Comparison of ENCODE assay signal across 33 cellular contexts in genomic region chr14:71638523-71639196, GRCh38.
DNase-seq lines count a peak whose midpoint lies in the region; ATAC-seq and TF ChIP-seq lines count a peak whose summit lies in the region.
"Had no signal": no experiment of that assay in that cellular context is flagged by ENCODE, and none has a peak within 500 bp of the region (broad histone marks: within the 10 kb centered on the region; RNA-seq: fewer than 3 reads in every experiment).

No MANE protein-coding gene starts in this region.

- peak overlapping the region; percentile 31 for H3K27ac Mint-ChIP-seq in HFFc6
- H3K27ac Mint-ChIP-seq in activated CD4-positive, alpha-beta T cell treated with anti-CD3 and anti-CD28 coated beads for 36 hours, result no peak overlapping the region
- H3K27ac Mint-ChIP-seq: activated naive CD8-positive, alpha-beta T cell treated with anti-CD3 and anti-CD28 coated beads, Interleukin-2, amount 10 ng/mL, durations not matched to agents 7 days and 5 days; CD8-positive, alpha-beta T cell; neural progenitor cell; progenitor cell of endocrine pancreas had no signal

- dilution Hi-C loops in mammary epithelial cell (cut with HindIII; ENCODE audit: low sequenced_read_pairs), result no loop called here

- peaks cover 32% of the 10 kb centered on the region for H3K4me1 Mint-ChIP-seq in HFFc6 (ENCODE audit: low read depth)
- peaks cover 8% of the 10 kb centered on the region for H3K4me1 Mint-ChIP-seq in activated CD4-positive, alpha-beta T cell treated with anti-CD3 and anti-CD28 coated beads for 36 hours
- H3K4me1 Mint-ChIP-seq: neural progenitor cell had no signal

- H3K36me3 Mint-ChIP-seq in HFFc6 (ENCODE audit: low read depth), result peaks cover 81% of the 10 kb centered on the region
- peaks cover 41% of the 10 kb centered on the region for H3K36me3 Mint-ChIP-seq in activated CD4-positive, alpha-beta T cell treated with anti-CD3 and anti-CD28 coated beads for 36 hours (ENCODE audit: low read depth)

- H2AFZ ChIP-seq in ACC112 (ENCODE audit: low read length, unreplicated experiment) (no peak overlapping the region), mammary epithelial cell (ENCODE audit: low read depth, low read length) (no peak overlapping the region)
- H2AFZ ChIP-seq: neural progenitor cell had no signal

- H3K27ac ChIP-seq in ACC112 (ENCODE audit: low read depth, low read length) (peak overlapping the region; percentile 29; the same call in 1 of the 2 replicates), mammary epithelial cell (ENCODE audit: insufficient read depth, low read depth, low read length) (no peak overlapping the region), WERI-Rb-1 (no peak overlapping the region)
- H3K27ac ChIP-seq: A549, HL-60, KMS-11, left ventricle myocardium inferior, neural progenitor cell, right lobe of liver, tibial nerve had no signal

- H3K36me3 ChIP-seq in ACC112 (ENCODE audit: insufficient read depth, low read length) (peaks cover 12% of the 10 kb centered on the region), mammary epithelial cell (ENCODE audit: insufficient read depth, low read length) (no peaks in the 10 kb centered on the region), WERI-Rb-1 (no peaks in the 10 kb centered on the region)
- H3K36me3 ChIP-seq: BE2C, right lobe of liver had no signal

- no peaks in the 10 kb centered on the region for H3K79me2 ChIP-seq in ACC112 (ENCODE audit: control insufficient read depth, insufficient read depth, low read length, unreplicated experiment)
- H3K79me2 ChIP-seq in mammary epithelial cell (ENCODE audit: insufficient read depth, low read length), result no peaks in the 10 kb centered on the region

- CTCF ChIA-PET in mammary epithelial cell (lab: Charles Lee; ENCODE audit: low non-redundant PET), result no interaction called here
- CTCF ChIA-PET in activated CD4-positive, alpha-beta T cell treated with anti-CD3 and anti-CD28 coated beads for 36 hours (lab: Charles Lee), result no interaction called here

- TF ChIP-seq CTCF in HFFc6 (IDR thresholded peaks at IDR 0.05) (no peak), mammary epithelial cell (conservative IDR thresholded peaks at IDR 0.05 in 1 of 2, IDR thresholded peaks at IDR 0.05 in 1 of 2; ENCODE audit: extremely low read depth in 1 of 2, insufficient read depth in 1 of 2, low read depth in 1 of 2, low read length in 2 of 2) (no peak), WERI-Rb-1 (IDR thresholded peaks at IDR 0.05; ENCODE audit: low read depth, low read length) (no peak)

- H3K9me3 ChIP-seq in mammary epithelial cell (replicated peaks; ENCODE audit: insufficient read depth, low read length) (no peaks in the 10 kb centered on the region), WERI-Rb-1 (ENCODE audit: severe bottlenecking) (no peaks in the 10 kb centered on the region)
- H3K9me3 ChIP-seq: A549, BE2C, right lobe of liver had no signal

- H3K4me2 ChIP-seq in mammary epithelial cell (ENCODE audit: insufficient read depth, low read depth, low read length), result no peak overlapping the region
- H3K4me2 ChIP-seq: A549, KMS-11, neural progenitor cell had no signal

- H3K4me1 ChIP-seq in ACC112 (ENCODE audit: control insufficient read depth, insufficient read depth, low read length, unreplicated experiment) (peaks cover 9% of the 10 kb centered on the region), mammary epithelial cell (ENCODE audit: insufficient read depth, low read length) (no peaks in the 10 kb centered on the region)
- H3K4me1 ChIP-seq: A549, BE2C, left ventricle myocardium inferior, neural progenitor cell, right lobe of liver, tibial nerve had no signal

- WGBS in mammary epithelial cell (ENCODE audit: low coverage, missing lambda C conversion rate), result 96% methylated on average over 3 of the region's 3 CpGs

- BruUV-seq in mammary epithelial cell (replicated peaks; lab: Mats Ljungman, UMichigan), result no TSS peak

- intact Hi-C loops in mammary epithelial cell (cut with micrococcal nuclease), result no loop called here
- intact Hi-C loops in activated CD4-positive, alpha-beta T cell treated with anti-CD3 and anti-CD28 coated beads for 36 hours (cut with DNase I, micrococcal nuclease), result no loop called here

- no peak for ATAC-seq in activated CD4-positive, alpha-beta T cell treated with anti-CD3 and anti-CD28 coated beads for 36 hours
- ATAC-seq in HG02642 (IDR thresholded peaks at IDR 0.05; ENCODE audit: poor library complexity, unreplicated experiment), result no peak
- ATAC-seq: A549; CD8-positive, alpha-beta T cell; Panc1; right lobe of liver had no signal

- H3K9ac ChIP-seq in mammary epithelial cell (ENCODE audit: insufficient read depth, low read length), result no peak overlapping the region
- H3K9ac ChIP-seq: KMS-11, neural progenitor cell had no signal

- H3K4me3 ChIP-seq in ACC112 (ENCODE audit: low read depth, low read length) (no peak overlapping the region), mammary epithelial cell (replicated peaks in 1 of 3; ENCODE audit: insufficient read depth in 1 of 3, low read depth in 2 of 3, low read length in 3 of 3) (no peak overlapping the region), WERI-Rb-1 (ENCODE audit: low read depth, low read length) (no peak overlapping the region)
- H3K4me3 ChIP-seq: A549, left ventricle myocardium inferior, neural progenitor cell, right lobe of liver, tibial nerve had no signal

- POLR2A ChIA-PET in activated CD4-positive, alpha-beta T cell treated with anti-CD3 and anti-CD28 coated beads for 36 hours (lab: Charles Lee), result no interaction called here

- H3K4me3 Mint-ChIP-seq in HFFc6, result peak overlapping the region; percentile 0; the same call in 1 of the 2 replicates
- H3K4me3 Mint-ChIP-seq in activated CD4-positive, alpha-beta T cell treated with anti-CD3 and anti-CD28 coated beads for 36 hours, result no peak overlapping the region
- H3K4me3 Mint-ChIP-seq: activated naive CD8-positive, alpha-beta T cell treated with anti-CD3 and anti-CD28 coated beads, Interleukin-2, amount 10 ng/mL, durations not matched to agents 7 days and 5 days; CD8-positive, alpha-beta T cell; neural progenitor cell had no signal

- H3K27me3 ChIP-seq in ACC112 (ENCODE audit: insufficient read depth, low read length) (no peaks in the 10 kb centered on the region), mammary epithelial cell (ENCODE audit: insufficient read depth, low read length) (no peaks in the 10 kb centered on the region), WERI-Rb-1 (ENCODE audit: insufficient read depth, low read depth, severe bottlenecking) (no peaks in the 10 kb centered on the region)
- H3K27me3 ChIP-seq: BE2C, neural progenitor cell, right lobe of liver, tibial nerve had no signal

- in situ Hi-C loops in mammary epithelial cell (cut with MboI; ENCODE audit: low sequenced_read_pairs in 2 of 2), result no loop called here

- no peaks in the 10 kb centered on the region for H4K20me1 ChIP-seq in mammary epithelial cell (ENCODE audit: insufficient read depth, low read length)

- H3K9me3 Mint-ChIP-seq in HFFc6, result peaks cover 14% of the 10 kb centered on the region
- H3K9me3 Mint-ChIP-seq in activated CD4-positive, alpha-beta T cell treated with anti-CD3 and anti-CD28 coated beads for 36 hours (ENCODE audit: low read depth), result peaks cover 13% of the 10 kb centered on the region

- H3K27me3 Mint-ChIP-seq in HFFc6 (ENCODE audit: insufficient read depth), result peaks cover 8% of the 10 kb centered on the region
- H3K27me3 Mint-ChIP-seq in activated CD4-positive, alpha-beta T cell treated with anti-CD3 and anti-CD28 coated beads for 36 hours, result no peaks in the 10 kb centered on the region
- H3K27me3 Mint-ChIP-seq: activated naive CD8-positive, alpha-beta T cell treated with anti-CD3 and anti-CD28 coated beads, Interleukin-2, amount 10 ng/mL, durations not matched to agents 7 days and 5 days; progenitor cell of endocrine pancreas had no signal

- DNase-seq in HFFc6 (no peak), mammary epithelial cell (peak; percentile 10), hepatic stellate cell (ENCODE audit: low spot score) (peak; percentile 13), WERI-Rb-1 (no peak), A172 (ENCODE audit: low spot score) (no peak)
- no peak for DNase-seq in activated CD4-positive, alpha-beta T cell treated with anti-CD3 and anti-CD28 coated beads for 36 hours
- DNase-seq: activated CD4-positive, alpha-beta T cell treated with anti-CD3 and anti-CD28 coated beads for 4 hours; activated effector memory CD4-positive, alpha-beta T cell treated with anti-CD3 and anti-CD28 coated beads, Interleukin-2, amount 50 U/mL, for 16 hours; activated naive CD8-positive, alpha-beta T cell treated with anti-CD3 and anti-CD28 coated beads, Interleukin-2, amount 10 ng/mL, durations not matched to agents 7 days and 5 days; BE2C; CD8-positive, alpha-beta T cell; DMS 273 treated with DMSO at 0.1 percent for 48 hours; effector CD4-positive, alpha-beta T cell; EL; islet precursor cell; left ventricle myocardium inferior; MM.1S; NCI-H1436; NCI-H2081 treated with DMSO at 0.1 percent for 48 hours; NCI-H748 treated with DMSO at 0.1 percent for 48 hours; right lobe of liver; SIG-M5; stimulated activated CD4-positive, alpha-beta T cell treated with anti-CD3 and anti-CD28 coated beads, Interleukin-15, amount 100 ng/mL, for 24 hours; stimulated activated CD4-positive, alpha-beta T cell treated with anti-CD3 and anti-CD28 coated beads, Interleukin-4, amount 100 ng/mL, for 4 hours had no signal

Comparison
In these comparisons a context has a peak if more than half of its experiments do, and no peak if none do; other contexts are left out.
1. DNase-seq: peak in mammary epithelial cell (single experiment) and hepatic stellate cell (single experiment); none in HFFc6 (single experiment), WERI-Rb-1 (single experiment), A172 (single experiment) and activated CD4-positive, alpha-beta T cell treated with anti-CD3 and anti-CD28 coated beads for 36 hours (single experiment).